In the genomic region with DNA sequence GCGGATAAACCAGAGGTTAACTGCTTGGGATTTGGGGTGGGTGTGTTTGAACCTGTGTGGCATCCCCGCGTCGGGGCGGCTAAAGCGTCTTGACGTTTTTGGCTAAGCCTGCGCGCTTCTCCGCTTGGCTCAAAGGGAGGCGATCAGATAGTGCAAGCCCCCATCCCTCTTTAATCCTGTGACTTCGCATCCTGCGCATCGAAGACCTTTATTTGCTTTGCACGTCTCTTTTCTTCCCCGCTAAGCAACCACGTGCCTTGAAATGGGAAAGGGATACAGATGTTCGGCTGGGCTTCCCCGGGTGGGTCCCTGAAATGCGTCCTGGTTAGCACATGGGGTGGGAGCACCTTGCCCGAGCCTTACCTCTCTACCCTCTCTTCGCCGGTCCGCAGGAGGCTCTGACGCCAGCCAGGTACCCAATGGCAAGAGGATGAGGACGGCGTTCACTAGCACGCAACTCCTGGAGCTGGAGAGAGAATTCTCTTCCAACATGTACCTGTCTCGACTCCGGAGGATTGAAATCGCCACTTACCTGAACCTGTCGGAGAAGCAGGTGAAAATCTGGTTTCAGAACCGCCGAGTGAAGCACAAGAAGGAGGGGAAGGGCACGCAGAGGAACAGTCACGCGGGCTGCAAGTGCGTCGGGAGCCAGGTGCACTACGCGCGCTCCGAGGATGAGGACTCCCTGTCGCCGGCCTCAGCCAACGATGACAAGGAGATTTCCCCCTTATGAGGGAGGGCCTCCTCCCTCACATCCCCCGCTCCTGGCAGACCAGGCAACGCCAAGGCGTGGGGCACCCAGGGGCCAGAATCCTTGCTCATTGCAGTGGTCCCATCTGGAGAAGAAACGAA, we compare ENCODE assay signal across 10 cellular contexts. TPM values are rescaled to one million over a fixed set of nuclear protein-coding genes. Genes with fewer than 3 reads are reported as not detected.
DNase-seq lines count a peak whose midpoint lies in the region; ATAC-seq and TF ChIP-seq lines count a peak whose summit lies in the region.
"Had no signal": no experiment of that assay in that cellular context is flagged by ENCODE, and none has a peak within 500 bp of the region (broad histone marks: within the 10 kb centered on the region; RNA-seq: fewer than 3 reads in every experiment).

No MANE protein-coding gene starts in this region.

- H3K27ac Mint-ChIP-seq in CD4-positive, alpha-beta T cell: no peak overlapping the region
- H3K27ac Mint-ChIP-seq in HFFc6 (no peak overlapping the region), chondrocyte (ENCODE audit: unreplicated experiment) (no peak overlapping the region)

- no peaks in the 10 kb centered on the region for H3K9me3 ChIP-seq in CD4-positive, alpha-beta T cell (ENCODE audit: control insufficient read depth, low read length)
- no peaks in the 10 kb centered on the region for H3K9me3 ChIP-seq in neural cell (ENCODE audit: low read length)
- H3K9me3 ChIP-seq: SJCRH30 had no signal

- peaks cover 95% of the 10 kb centered on the region for H3K27me3 Mint-ChIP-seq in CD4-positive, alpha-beta T cell
- H3K27me3 Mint-ChIP-seq in HFFc6 (ENCODE audit: insufficient read depth) (peaks cover 66% of the 10 kb centered on the region), chondrocyte (ENCODE audit: low read depth) (peaks cover 30% of the 10 kb centered on the region)

- CTCF ChIA-PET in CD4-positive, alpha-beta T cell (lab: Charles Lee): no interaction called here

- no peak for DNase-seq in CD4-positive, alpha-beta T cell
- DNase-seq in HFFc6 (no peak), chondrocyte (ENCODE audit: low spot score) (no peak), GM19240 (ENCODE audit: insufficient read length, low spot score) (no peak), foreskin melanocyte (no peak)
- DNase-seq: SJCRH30; stimulated activated CD4-positive, alpha-beta T cell treated with anti-CD3 and anti-CD28 coated beads, Interleukin-2, amount 100 ng/mL, for 48 hours had no signal

- no peak for TF ChIP-seq CTCF in CD4-positive, alpha-beta T cell (IDR thresholded peaks at IDR 0.05)
- TF ChIP-seq CTCF in HFFc6 (IDR thresholded peaks at IDR 0.05): no peak
- no peak for TF ChIP-seq CTCF in chondrocyte (IDR thresholded peaks at IDR 0.05)
- TF ChIP-seq CTCF in neural cell (IDR thresholded peaks at IDR 0.05; ENCODE audit: poor library complexity, severe bottlenecking): no peak

- H2AFZ ChIP-seq in neural cell (ENCODE audit: low read depth, low read length): no peak overlapping the region

- H4K20me1 ChIP-seq in neural cell (ENCODE audit: insufficient read depth): no peaks in the 10 kb centered on the region

- H3K36me3 Mint-ChIP-seq in CD4-positive, alpha-beta T cell (ENCODE audit: low read depth): no peaks in the 10 kb centered on the region
- H3K36me3 Mint-ChIP-seq in HFFc6 (ENCODE audit: low read depth): peaks cover 10% of the 10 kb centered on the region
- no peaks in the 10 kb centered on the region for H3K36me3 Mint-ChIP-seq in chondrocyte (ENCODE audit: low read depth)

- peak overlapping the region; percentile 58 for H3K4me2 ChIP-seq in neural cell (ENCODE audit: low read length)

- H3K9me3 Mint-ChIP-seq in CD4-positive, alpha-beta T cell: no peaks in the 10 kb centered on the region
- H3K9me3 Mint-ChIP-seq in HFFc6: no peaks in the 10 kb centered on the region
- H3K9me3 Mint-ChIP-seq in chondrocyte (ENCODE audit: low read depth): no peaks in the 10 kb centered on the region

- intact Hi-C loops in CD4-positive, alpha-beta T cell (cut with DNase I, micrococcal nuclease): no loop called here

- peak overlapping the region; percentile 58 for H3K9ac ChIP-seq in neural cell (ENCODE audit: low read length)

- peaks cover 54% of the 10 kb centered on the region for H3K4me1 Mint-ChIP-seq in CD4-positive, alpha-beta T cell (ENCODE audit: low read depth)
- peaks cover 59% of the 10 kb centered on the region for H3K4me1 Mint-ChIP-seq in HFFc6 (ENCODE audit: low read depth)
- H3K4me1 Mint-ChIP-seq in chondrocyte (ENCODE audit: low read depth): peaks cover 36% of the 10 kb centered on the region

- no peak for TF ChIP-seq EP300 in neural cell (conservative IDR thresholded peaks at IDR 0.05; ENCODE audit: poor library complexity, severe bottlenecking)

- H3K79me2 ChIP-seq in neural cell (replicated peaks; ENCODE audit: insufficient read depth, low read length): peaks cover 21% of the 10 kb centered on the region

- TF ChIP-seq RAD21 in neural cell (conservative IDR thresholded peaks at IDR 0.05): no peak

- H3K27ac ChIP-seq in CD4-positive, alpha-beta T cell (ENCODE audit: low read depth, low read length): no peak overlapping the region
- H3K27ac ChIP-seq in neural cell (ENCODE audit: low read length): no peak overlapping the region
- H3K27ac ChIP-seq: SJCRH30 had no signal

- peaks cover 96% of the 10 kb centered on the region for H3K27me3 ChIP-seq in CD4-positive, alpha-beta T cell (ENCODE audit: control insufficient read depth, insufficient read depth, low read length)
- H3K27me3 ChIP-seq in neural cell (ENCODE audit: insufficient read depth, low read depth, low read length): peaks cover 94% of the 10 kb centered on the region

- H3F3A ChIP-seq in neural cell (ENCODE audit: insufficient read depth, low read length, poor library complexity, severe bottlenecking): no peaks in the 10 kb centered on the region

- POLR2A ChIA-PET in CD4-positive, alpha-beta T cell (lab: Charles Lee): no interaction called here

- no peaks in the 10 kb centered on the region for H3K36me3 ChIP-seq in neural cell (ENCODE audit: insufficient read depth, low read length)
- H3K36me3 ChIP-seq: SJCRH30 had no signal

- H3K4me3 Mint-ChIP-seq in CD4-positive, alpha-beta T cell: peak overlapping the region; percentile 46
- H3K4me3 Mint-ChIP-seq in HFFc6 (peak overlapping the region; percentile 70), chondrocyte (ENCODE audit: unreplicated experiment) (peak overlapping the region; percentile 49)

- peak; percentile 10 for ATAC-seq in CD4-positive, alpha-beta T cell (ENCODE audit: poor library complexity)
- ATAC-seq in HG03432 (IDR thresholded peaks at IDR 0.05; ENCODE audit: unreplicated experiment) (no peak), HG03108 (IDR thresholded peaks at IDR 0.05; ENCODE audit: unreplicated experiment) (no peak)

- peak overlapping the region; percentile 79 for H3K4me3 ChIP-seq in neural cell (ENCODE audit: low read length)
- H3K4me3 ChIP-seq: SJCRH30 had no signal

- no peaks in the 10 kb centered on the region for H3K9me2 ChIP-seq in neural cell (ENCODE audit: insufficient read depth, low read length)

TF ChIP-seq in neural cell, 6 proteins besides CTCF, POLR2A, EP300 and RAD21:
- TF ChIP-seq POLR2AphosphoS5 (IDR thresholded peaks at IDR 0.05) (peak; percentile 22), TAF1 (IDR thresholded peaks at IDR 0.05; ENCODE audit: low read depth) (no peak), EZH2 (IDR thresholded peaks at IDR 0.05; ENCODE audit: borderline replicate concordance, insufficient read depth, low read length, poor library complexity, severe bottlenecking) (peak; percentile 55)
TF ChIP-seq in neural cell: peak in this region for 2.

RNA-seq across cellular contexts. Expression of a gene that starts 1.5 kb away (rescaled TPM):
- total RNA-seq in CD4-positive, alpha-beta T cell: not detected
- total RNA-seq in HFFc6 (2021; fragmentation: NEBNext Ultra II Directional; extraction: Animal tissue kit (Norgen Biotek cat#: 25700)): not detected
- not detected in 3 replicates for total RNA-seq in chondrocyte
- 0.48 and 0.87 TPM in 2 replicates for polyA plus RNA-seq in neural cell
- polyA minus RNA-seq in neural cell: 1.5 and 2.7 TPM in 2 replicates

RNA-seq across cellular contexts. Expression of a gene that starts 37.0 kb away (rescaled TPM):
- 10 to 100 TPM; 53.8 to 59.2 TPM for total RNA-seq in CD4-positive, alpha-beta T cell
- total RNA-seq in HFFc6 (2021; fragmentation: NEBNext Ultra II Directional; extraction: Animal tissue kit (Norgen Biotek cat#: 25700)): 10 to 100 TPM; 23.5 to 30.2 (median 27.5) TPM
- 31.3 to 38.5 TPM (median 36.1 TPM) in 3 replicates for total RNA-seq in chondrocyte
- polyA plus RNA-seq in neural cell: 51.8 and 58.5 TPM in 2 replicates
- polyA minus RNA-seq in neural cell: 64.5 and 67.7 TPM in 2 replicates
